1 cellular context compared by ENCODE assay signal in genomic region chr5:126492939-126493338, GRCh38.
TF ChIP-seq lines count a peak whose summit lies in the region.

No MANE protein-coding gene starts in this region.

TF ChIP-seq in H1, 55 proteins besides CTCF, POLR2A, EP300 and RAD21 (continued from another document):
- TF ChIP-seq PHF8 (conservative IDR thresholded peaks at IDR 0.05; ENCODE audit: low read depth, low read length) (no peak), SRF (IDR thresholded peaks at IDR 0.05; ENCODE audit: low read depth, low read length) (no peak), SP2 (IDR thresholded peaks at IDR 0.05; ENCODE audit: low read length) (no peak), RNF2 (IDR thresholded peaks at IDR 0.05; ENCODE audit: borderline replicate concordance, low read depth, low read length, missing control alignments, poor library complexity, severe bottlenecking) (no peak)
TF ChIP-seq in H1: peak in this region for 0.
